1 cellular context compared by ENCODE assay signal in the genomic region with DNA sequence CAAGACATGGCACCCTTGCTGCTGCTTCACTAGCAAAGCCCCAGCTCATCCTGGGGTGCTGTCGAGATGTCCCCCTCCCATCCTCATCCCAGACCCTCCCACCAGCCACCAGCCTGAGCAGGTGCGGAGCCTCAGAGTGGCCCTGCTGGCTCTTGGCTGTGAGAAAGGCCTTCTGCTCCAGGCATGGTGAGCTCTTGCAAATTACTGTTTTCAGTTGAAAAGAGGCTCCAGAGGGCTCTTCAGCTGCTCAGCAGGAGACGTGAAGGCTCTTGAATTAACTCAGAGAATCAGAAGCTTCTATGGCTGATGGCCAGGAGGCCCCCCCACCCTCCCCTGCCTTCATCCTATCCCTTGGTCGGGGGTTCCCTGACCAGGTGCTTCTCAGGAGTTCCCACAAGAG.
TF ChIP-seq lines count a peak whose summit lies in the region.

No MANE protein-coding gene starts in this region.

TF ChIP-seq in H1, 55 proteins besides CTCF, POLR2A, EP300 and RAD21:
- TF ChIP-seq PHF8 (conservative IDR thresholded peaks at IDR 0.05; ENCODE audit: low read depth, low read length): no peak
- TF ChIP-seq BCL11A (IDR thresholded peaks at IDR 0.05; ENCODE audit: low read depth in 2 of 2, low read length in 2 of 2): no peak
- TF ChIP-seq RNF2 (IDR thresholded peaks at IDR 0.05; ENCODE audit: borderline replicate concordance, low read depth, low read length, missing control alignments, poor library complexity, severe bottlenecking): no peak
- TF ChIP-seq TCF12 (IDR thresholded peaks at IDR 0.05; ENCODE audit: low read depth, low read length): 0 out of 2 replicates have a peak, but pooled peaks have one; percentile 31
- TF ChIP-seq JUND (IDR thresholded peaks at IDR 0.05; ENCODE audit: low read length): no peak
TF ChIP-seq in H1: peak in this region for 1.
